In the genomic region with DNA sequence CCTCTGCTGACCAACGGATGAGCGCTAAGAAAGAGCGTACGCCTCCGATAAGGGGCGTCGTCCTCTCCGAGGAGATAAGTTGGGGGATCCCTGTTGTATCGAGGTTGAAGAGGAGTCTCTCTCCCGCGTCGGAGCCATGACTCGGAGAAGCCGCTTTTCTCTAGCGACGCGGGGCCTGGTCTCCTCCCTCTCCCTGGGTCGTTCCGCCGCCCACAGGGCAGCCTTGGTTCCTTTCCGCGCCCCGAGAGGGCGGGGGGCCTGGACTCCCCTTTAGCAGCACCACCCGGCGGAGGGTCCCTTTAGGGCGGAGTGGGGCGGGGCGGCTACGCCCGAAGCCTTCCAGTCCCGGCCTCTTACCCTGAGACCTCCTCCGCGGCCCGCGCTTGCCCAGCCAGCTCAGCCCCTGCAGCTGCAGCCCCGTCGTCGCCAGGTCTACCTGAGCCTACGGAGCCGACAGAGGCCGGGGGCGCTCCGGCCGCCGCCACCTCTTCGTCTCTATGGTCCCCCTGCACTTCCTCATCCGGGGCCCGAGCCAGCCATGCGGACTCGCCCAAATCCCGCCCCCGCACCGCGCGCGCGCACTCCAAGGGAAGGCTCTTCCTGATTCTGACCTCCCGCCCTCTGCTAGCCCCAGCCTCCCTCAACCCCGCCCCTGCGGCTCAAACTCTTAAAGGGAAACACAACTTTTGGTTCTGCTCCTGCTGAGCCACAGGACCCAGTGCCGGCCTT, we compare ENCODE assay signal across 1 cellular context.
TF ChIP-seq lines count a peak whose summit lies in the region.

A gene (minus strand): TSS at position 497 of the 729 bp plus-strand sequence. CDS start 11,272 bp downstream, outside the sequence.

TF ChIP-seq in HepG2, 621 proteins besides CTCF, POLR2A, EP300 and RAD21 (continued from another document):
- TF ChIP-seq, protein P1, sequence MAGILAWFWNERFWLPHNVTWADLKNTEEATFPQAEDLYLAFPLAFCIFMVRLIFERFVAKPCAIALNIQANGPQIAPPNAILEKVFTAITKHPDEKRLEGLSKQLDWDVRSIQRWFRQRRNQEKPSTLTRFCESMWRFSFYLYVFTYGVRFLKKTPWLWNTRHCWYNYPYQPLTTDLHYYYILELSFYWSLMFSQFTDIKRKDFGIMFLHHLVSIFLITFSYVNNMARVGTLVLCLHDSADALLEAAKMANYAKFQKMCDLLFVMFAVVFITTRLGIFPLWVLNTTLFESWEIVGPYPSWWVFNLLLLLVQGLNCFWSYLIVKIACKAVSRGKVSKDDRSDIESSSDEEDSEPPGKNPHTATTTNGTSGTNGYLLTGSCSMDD (CRISPR knock-in tag; IDR thresholded peaks at IDR 0.05), result no peak
- TF ChIP-seq, protein P2, sequence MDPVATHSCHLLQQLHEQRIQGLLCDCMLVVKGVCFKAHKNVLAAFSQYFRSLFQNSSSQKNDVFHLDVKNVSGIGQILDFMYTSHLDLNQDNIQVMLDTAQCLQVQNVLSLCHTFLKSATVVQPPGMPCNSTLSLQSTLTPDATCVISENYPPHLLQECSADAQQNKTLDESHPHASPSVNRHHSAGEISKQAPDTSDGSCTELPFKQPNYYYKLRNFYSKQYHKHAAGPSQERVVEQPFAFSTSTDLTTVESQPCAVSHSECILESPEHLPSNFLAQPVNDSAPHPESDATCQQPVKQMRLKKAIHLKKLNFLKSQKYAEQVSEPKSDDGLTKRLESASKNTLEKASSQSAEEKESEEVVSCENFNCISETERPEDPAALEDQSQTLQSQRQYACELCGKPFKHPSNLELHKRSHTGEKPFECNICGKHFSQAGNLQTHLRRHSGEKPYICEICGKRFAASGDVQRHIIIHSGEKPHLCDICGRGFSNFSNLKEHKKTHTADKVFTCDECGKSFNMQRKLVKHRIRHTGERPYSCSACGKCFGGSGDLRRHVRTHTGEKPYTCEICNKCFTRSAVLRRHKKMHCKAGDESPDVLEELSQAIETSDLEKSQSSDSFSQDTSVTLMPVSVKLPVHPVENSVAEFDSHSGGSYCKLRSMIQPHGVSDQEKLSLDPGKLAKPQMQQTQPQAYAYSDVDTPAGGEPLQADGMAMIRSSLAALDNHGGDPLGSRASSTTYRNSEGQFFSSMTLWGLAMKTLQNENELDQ (CRISPR knock-in tag; IDR thresholded peaks at IDR 0.05; ENCODE audit: borderline replicate concordance), result no peak
- peak; percentile 95; the same call in 1 of the 2 replicates for TF ChIP-seq ZNF788 (CRISPR knock-in tag; IDR thresholded peaks at IDR 0.05; ENCODE audit: borderline replicate concordance)
- peak; percentile 93 for TF ChIP-seq ZNF605 (CRISPR knock-in tag; IDR thresholded peaks at IDR 0.05)
- TF ChIP-seq NONO (IDR thresholded peaks at IDR 0.05), result no peak
- peak; percentile 96 for TF ChIP-seq NONO (CRISPR knock-in tag; conservative IDR thresholded peaks at IDR 0.05)
- no peak for TF ChIP-seq ZNF180 (CRISPR knock-in tag; IDR thresholded peaks at IDR 0.05; ENCODE audit: borderline replicate concordance, low read depth)
- TF ChIP-seq FOXC1 (CRISPR knock-in tag; IDR thresholded peaks at IDR 0.05; ENCODE audit: borderline replicate concordance), result peak; percentile 61; the same call in 1 of the 2 replicates
- peak; percentile 98 for TF ChIP-seq RBFOX2 (IDR thresholded peaks at IDR 0.05; ENCODE audit: low read depth, low read length)
- TF ChIP-seq, protein P3, sequence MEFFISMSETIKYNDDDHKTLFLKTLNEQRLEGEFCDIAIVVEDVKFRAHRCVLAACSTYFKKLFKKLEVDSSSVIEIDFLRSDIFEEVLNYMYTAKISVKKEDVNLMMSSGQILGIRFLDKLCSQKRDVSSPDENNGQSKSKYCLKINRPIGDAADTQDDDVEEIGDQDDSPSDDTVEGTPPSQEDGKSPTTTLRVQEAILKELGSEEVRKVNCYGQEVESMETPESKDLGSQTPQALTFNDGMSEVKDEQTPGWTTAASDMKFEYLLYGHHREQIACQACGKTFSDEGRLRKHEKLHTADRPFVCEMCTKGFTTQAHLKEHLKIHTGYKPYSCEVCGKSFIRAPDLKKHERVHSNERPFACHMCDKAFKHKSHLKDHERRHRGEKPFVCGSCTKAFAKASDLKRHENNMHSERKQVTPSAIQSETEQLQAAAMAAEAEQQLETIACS (CRISPR knock-in tag; IDR thresholded peaks at IDR 0.05), result peak; percentile 84
- TF ChIP-seq TARDBP (CRISPR knock-in tag; IDR thresholded peaks at IDR 0.05), result peak; percentile 90
- peak; percentile 98 for TF ChIP-seq TAF1 (CRISPR knock-in tag; IDR thresholded peaks at IDR 0.05)
- TF ChIP-seq, protein P4, sequence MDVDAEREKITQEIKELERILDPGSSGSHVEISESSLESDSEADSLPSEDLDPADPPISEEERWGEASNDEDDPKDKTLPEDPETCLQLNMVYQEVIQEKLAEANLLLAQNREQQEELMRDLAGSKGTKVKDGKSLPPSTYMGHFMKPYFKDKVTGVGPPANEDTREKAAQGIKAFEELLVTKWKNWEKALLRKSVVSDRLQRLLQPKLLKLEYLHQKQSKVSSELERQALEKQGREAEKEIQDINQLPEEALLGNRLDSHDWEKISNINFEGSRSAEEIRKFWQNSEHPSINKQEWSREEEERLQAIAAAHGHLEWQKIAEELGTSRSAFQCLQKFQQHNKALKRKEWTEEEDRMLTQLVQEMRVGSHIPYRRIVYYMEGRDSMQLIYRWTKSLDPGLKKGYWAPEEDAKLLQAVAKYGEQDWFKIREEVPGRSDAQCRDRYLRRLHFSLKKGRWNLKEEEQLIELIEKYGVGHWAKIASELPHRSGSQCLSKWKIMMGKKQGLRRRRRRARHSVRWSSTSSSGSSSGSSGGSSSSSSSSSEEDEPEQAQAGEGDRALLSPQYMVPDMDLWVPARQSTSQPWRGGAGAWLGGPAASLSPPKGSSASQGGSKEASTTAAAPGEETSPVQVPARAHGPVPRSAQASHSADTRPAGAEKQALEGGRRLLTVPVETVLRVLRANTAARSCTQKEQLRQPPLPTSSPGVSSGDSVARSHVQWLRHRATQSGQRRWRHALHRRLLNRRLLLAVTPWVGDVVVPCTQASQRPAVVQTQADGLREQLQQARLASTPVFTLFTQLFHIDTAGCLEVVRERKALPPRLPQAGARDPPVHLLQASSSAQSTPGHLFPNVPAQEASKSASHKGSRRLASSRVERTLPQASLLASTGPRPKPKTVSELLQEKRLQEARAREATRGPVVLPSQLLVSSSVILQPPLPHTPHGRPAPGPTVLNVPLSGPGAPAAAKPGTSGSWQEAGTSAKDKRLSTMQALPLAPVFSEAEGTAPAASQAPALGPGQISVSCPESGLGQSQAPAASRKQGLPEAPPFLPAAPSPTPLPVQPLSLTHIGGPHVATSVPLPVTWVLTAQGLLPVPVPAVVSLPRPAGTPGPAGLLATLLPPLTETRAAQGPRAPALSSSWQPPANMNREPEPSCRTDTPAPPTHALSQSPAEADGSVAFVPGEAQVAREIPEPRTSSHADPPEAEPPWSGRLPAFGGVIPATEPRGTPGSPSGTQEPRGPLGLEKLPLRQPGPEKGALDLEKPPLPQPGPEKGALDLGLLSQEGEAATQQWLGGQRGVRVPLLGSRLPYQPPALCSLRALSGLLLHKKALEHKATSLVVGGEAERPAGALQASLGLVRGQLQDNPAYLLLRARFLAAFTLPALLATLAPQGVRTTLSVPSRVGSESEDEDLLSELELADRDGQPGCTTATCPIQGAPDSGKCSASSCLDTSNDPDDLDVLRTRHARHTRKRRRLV (CRISPR knock-in tag; IDR thresholded peaks at IDR 0.05), result peak; percentile 84
- TF ChIP-seq SP2 (CRISPR knock-in tag; IDR thresholded peaks at IDR 0.05), result peak; percentile 63; the same call in 1 of the 2 replicates
- TF ChIP-seq SYNCRIP (IDR thresholded peaks at IDR 0.05; ENCODE audit: insufficient read depth, low read depth, low read length), result no peak
- 0 out of 2 replicates have a peak, but pooled peaks have one; percentile 44 for TF ChIP-seq ZNF775 (CRISPR knock-in tag; IDR thresholded peaks at IDR 0.05; ENCODE audit: borderline replicate concordance)
- TF ChIP-seq, protein P5, sequence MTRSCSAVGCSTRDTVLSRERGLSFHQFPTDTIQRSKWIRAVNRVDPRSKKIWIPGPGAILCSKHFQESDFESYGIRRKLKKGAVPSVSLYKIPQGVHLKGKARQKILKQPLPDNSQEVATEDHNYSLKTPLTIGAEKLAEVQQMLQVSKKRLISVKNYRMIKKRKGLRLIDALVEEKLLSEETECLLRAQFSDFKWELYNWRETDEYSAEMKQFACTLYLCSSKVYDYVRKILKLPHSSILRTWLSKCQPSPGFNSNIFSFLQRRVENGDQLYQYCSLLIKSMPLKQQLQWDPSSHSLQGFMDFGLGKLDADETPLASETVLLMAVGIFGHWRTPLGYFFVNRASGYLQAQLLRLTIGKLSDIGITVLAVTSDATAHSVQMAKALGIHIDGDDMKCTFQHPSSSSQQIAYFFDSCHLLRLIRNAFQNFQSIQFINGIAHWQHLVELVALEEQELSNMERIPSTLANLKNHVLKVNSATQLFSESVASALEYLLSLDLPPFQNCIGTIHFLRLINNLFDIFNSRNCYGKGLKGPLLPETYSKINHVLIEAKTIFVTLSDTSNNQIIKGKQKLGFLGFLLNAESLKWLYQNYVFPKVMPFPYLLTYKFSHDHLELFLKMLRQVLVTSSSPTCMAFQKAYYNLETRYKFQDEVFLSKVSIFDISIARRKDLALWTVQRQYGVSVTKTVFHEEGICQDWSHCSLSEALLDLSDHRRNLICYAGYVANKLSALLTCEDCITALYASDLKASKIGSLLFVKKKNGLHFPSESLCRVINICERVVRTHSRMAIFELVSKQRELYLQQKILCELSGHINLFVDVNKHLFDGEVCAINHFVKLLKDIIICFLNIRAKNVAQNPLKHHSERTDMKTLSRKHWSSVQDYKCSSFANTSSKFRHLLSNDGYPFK (CRISPR knock-in tag; IDR thresholded peaks at IDR 0.05; ENCODE audit: borderline replicate concordance), result peak; percentile 70; the same call in 1 of the 2 replicates
- peak; percentile 78; the same call in 1 of the 2 replicates for TF ChIP-seq KAT7 (CRISPR knock-in tag; IDR thresholded peaks at IDR 0.05; ENCODE audit: borderline replicate concordance)
- TF ChIP-seq, protein P6, sequence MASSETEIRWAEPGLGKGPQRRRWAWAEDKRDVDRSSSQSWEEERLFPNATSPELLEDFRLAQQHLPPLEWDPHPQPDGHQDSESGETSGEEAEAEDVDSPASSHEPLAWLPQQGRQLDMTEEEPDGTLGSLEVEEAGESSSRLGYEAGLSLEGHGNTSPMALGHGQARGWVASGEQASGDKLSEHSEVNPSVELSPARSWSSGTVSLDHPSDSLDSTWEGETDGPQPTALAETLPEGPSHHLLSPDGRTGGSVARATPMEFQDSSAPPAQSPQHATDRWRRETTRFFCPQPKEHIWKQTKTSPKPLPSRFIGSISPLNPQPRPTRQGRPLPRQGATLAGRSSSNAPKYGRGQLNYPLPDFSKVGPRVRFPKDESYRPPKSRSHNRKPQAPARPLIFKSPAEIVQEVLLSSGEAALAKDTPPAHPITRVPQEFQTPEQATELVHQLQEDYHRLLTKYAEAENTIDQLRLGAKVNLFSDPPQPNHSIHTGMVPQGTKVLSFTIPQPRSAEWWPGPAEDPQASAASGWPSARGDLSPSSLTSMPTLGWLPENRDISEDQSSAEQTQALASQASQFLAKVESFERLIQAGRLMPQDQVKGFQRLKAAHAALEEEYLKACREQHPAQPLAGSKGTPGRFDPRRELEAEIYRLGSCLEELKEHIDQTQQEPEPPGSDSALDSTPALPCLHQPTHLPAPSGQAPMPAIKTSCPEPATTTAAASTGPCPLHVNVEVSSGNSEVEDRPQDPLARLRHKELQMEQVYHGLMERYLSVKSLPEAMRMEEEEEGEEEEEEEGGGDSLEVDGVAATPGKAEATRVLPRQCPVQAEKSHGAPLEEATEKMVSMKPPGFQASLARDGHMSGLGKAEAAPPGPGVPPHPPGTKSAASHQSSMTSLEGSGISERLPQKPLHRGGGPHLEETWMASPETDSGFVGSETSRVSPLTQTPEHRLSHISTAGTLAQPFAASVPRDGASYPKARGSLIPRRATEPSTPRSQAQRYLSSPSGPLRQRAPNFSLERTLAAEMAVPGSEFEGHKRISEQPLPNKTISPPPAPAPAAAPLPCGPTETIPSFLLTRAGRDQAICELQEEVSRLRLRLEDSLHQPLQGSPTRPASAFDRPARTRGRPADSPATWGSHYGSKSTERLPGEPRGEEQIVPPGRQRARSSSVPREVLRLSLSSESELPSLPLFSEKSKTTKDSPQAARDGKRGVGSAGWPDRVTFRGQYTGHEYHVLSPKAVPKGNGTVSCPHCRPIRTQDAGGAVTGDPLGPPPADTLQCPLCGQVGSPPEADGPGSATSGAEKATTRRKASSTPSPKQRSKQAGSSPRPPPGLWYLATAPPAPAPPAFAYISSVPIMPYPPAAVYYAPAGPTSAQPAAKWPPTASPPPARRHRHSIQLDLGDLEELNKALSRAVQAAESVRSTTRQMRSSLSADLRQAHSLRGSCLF (CRISPR knock-in tag; IDR thresholded peaks at IDR 0.05; ENCODE audit: borderline replicate concordance), result peak; percentile 86; the same call in 1 of the 2 replicates
